19 cellular contexts compared by ENCODE assay signal in the genomic region with DNA sequence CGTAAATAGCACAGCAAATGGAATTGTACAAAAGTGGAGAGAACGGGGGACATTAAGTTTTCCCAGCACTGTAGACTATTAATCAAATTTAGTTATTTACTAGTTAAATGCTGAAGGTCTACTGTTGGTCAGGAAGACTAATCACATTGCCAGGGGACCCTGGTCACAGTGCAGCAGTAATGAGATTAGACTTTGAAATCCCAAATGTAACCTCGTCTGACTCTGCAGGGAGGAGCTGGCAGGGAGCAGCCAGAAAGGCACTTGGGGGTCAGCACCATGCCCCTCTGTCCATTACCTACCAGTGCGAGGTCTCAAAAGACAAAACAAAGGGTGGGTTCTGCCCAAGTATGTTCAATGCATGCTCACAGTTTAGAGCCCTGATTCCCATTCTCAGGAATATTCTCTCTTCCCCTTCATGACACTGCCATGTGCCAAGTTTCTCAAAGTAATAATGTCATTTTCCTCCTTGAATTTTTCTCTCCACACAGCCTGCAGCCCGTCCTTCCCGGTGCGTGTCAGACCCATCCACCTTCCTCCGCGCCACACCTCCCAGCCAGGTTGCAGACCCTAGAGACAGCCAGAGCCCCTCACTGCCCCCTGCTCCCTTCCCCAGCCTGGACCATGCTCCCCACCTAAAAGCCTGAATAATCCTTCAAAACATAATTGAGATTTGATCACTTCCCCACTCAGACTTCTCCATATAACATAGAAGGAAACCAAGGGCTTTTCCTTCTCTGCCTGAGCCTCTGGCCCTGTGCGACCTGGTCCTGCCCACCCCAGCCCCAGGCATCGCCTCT.
"Had no signal": no experiment of that assay in that cellular context is flagged by ENCODE, and none has a peak within 500 bp of the region (broad histone marks: within the 10 kb centered on the region; RNA-seq: fewer than 3 reads in every experiment).

No MANE protein-coding gene starts in this region.

- H3K27ac ChIP-seq: gastrocnemius medialis, heart right ventricle, sigmoid colon, skin epidermis, testis, tibial nerve had no signal

- H3K4me3 ChIP-seq: gastrocnemius medialis, heart right ventricle, sigmoid colon, skin epidermis, testis, tibial nerve had no signal

- H3K4me3 Mint-ChIP-seq: natural killer cell; stimulated activated naive B cell treated with anti-CD40 and anti-IgM and Interleukin-4, amounts not matched to agents 10 μg/mL and 1 μg/mL and 100 μg/mL, for 72 hours; stimulated activated naive CD8-positive, alpha-beta T cell treated with anti-CD3 and anti-CD28 coated beads, Interleukin-15, amount 100 ng/mL, for 72 hours had no signal

- H3K36me3 Mint-ChIP-seq: natural killer cell; stimulated activated naive B cell treated with anti-CD40 and anti-IgM and Interleukin-4, amounts not matched to agents 10 μg/mL and 1 μg/mL and 100 μg/mL, for 72 hours had no signal

- H3K27me3 ChIP-seq: gastrocnemius medialis, sigmoid colon, testis, tibial nerve had no signal

- H3K4me1 ChIP-seq: gastrocnemius medialis, heart right ventricle, sigmoid colon, testis, tibial nerve had no signal

- H3K4me1 Mint-ChIP-seq: natural killer cell; stimulated activated naive B cell treated with anti-CD40 and anti-IgM and Interleukin-4, amounts not matched to agents 10 μg/mL and 1 μg/mL and 100 μg/mL, for 72 hours; stimulated activated naive CD8-positive, alpha-beta T cell treated with anti-CD3 and anti-CD28 coated beads, Interleukin-15, amount 100 ng/mL, for 72 hours had no signal

- H3K27ac Mint-ChIP-seq: natural killer cell; stimulated activated naive B cell treated with anti-CD40 and anti-IgM and Interleukin-4, amounts not matched to agents 10 μg/mL and 1 μg/mL and 100 μg/mL, for 72 hours; stimulated activated naive CD8-positive, alpha-beta T cell treated with anti-CD3 and anti-CD28 coated beads, Interleukin-15, amount 100 ng/mL, for 72 hours had no signal

- H3K9me3 ChIP-seq: gastrocnemius medialis, sigmoid colon, testis had no signal

- DNase-seq: cerebellar nuclear complex; dermis blood vessel endothelial cell; effector CD4-positive, alpha-beta T cell; gastrocnemius medialis; heart right ventricle; hypothalamus; mammary epithelial cell; natural killer cell; sigmoid colon; stimulated activated CD4-positive, alpha-beta T cell treated with anti-CD3 and anti-CD28 coated beads, Interleukin-2, amount 100 ng/mL, for 24 hours; stimulated activated CD4-positive, alpha-beta T cell treated with anti-CD3 and anti-CD28 coated beads, Interleukin-4, amount 100 ng/mL, for 4 hours; stimulated activated naive B cell treated with anti-CD40 and anti-IgM and Interleukin-4, amounts not matched to agents 10 μg/mL and 1 μg/mL and 100 μg/mL, for 72 hours; stimulated activated naive CD8-positive, alpha-beta T cell treated with anti-CD3 and anti-CD28 coated beads, Interleukin-15, amount 100 ng/mL, for 72 hours; testis had no signal

- H3K9me3 Mint-ChIP-seq: natural killer cell; stimulated activated naive B cell treated with anti-CD40 and anti-IgM and Interleukin-4, amounts not matched to agents 10 μg/mL and 1 μg/mL and 100 μg/mL, for 72 hours; stimulated activated naive CD8-positive, alpha-beta T cell treated with anti-CD3 and anti-CD28 coated beads, Interleukin-15, amount 100 ng/mL, for 72 hours had no signal

- ATAC-seq: gastrocnemius medialis; heart right ventricle; left lobe of liver; natural killer cell; stimulated activated naive B cell treated with anti-CD40 and anti-IgM and Interleukin-4, amounts not matched to agents 10 μg/mL and 1 μg/mL and 100 μg/mL, for 72 hours; stimulated activated naive CD8-positive, alpha-beta T cell treated with anti-CD3 and anti-CD28 coated beads, Interleukin-15, amount 100 ng/mL, for 72 hours had no signal

- H3K27me3 Mint-ChIP-seq: stimulated activated naive CD8-positive, alpha-beta T cell treated with anti-CD3 and anti-CD28 coated beads, Interleukin-15, amount 100 ng/mL, for 72 hours had no signal

- H3K36me3 ChIP-seq: gastrocnemius medialis, heart right ventricle, sigmoid colon, tibial nerve had no signal

- FAIRE-seq: colon, islet of Langerhans had no signal
